In genomic region chr10:11298116-11298515, GRCh38 we compare ENCODE assay signal across 11 cellular contexts.
A peak's percentile ranks its signal among the peaks of the same experiment; 100 is the strongest.
DNase-seq lines count a peak whose midpoint lies in the region; ATAC-seq, FAIRE-seq and TF ChIP-seq lines count a peak whose summit lies in the region.
"Had no signal": no experiment of that assay in that cellular context is flagged by ENCODE, and none has a peak within 500 bp of the region (broad histone marks: within the 10 kb centered on the region; RNA-seq: fewer than 3 reads in every experiment).

No MANE protein-coding gene starts in this region.

- no peaks in the 10 kb centered on the region for H3K4me1 ChIP-seq in left ventricle myocardium inferior
- H3K4me1 ChIP-seq: BE2C had no signal

- peaks cover 5% of the 10 kb centered on the region for H3K4me1 Mint-ChIP-seq in activated CD8-positive, alpha-beta T cell treated with anti-CD3 and anti-CD28 coated beads, Interleukin-2, amount 10 ng/mL, durations not matched to agents 7 days and 5 days (ENCODE audit: low read depth)

- peak overlapping the region; percentile 28 for H3K27ac ChIP-seq in left ventricle myocardium inferior (replicated peaks)

- no peak overlapping the region for H3K4me3 Mint-ChIP-seq in activated CD8-positive, alpha-beta T cell treated with anti-CD3 and anti-CD28 coated beads, Interleukin-2, amount 10 ng/mL, durations not matched to agents 7 days and 5 days

- no peaks in the 10 kb centered on the region for H3K9me3 Mint-ChIP-seq in activated CD8-positive, alpha-beta T cell treated with anti-CD3 and anti-CD28 coated beads, Interleukin-2, amount 10 ng/mL, durations not matched to agents 7 days and 5 days (ENCODE audit: insufficient read depth)

- ATAC-seq in activated CD8-positive, alpha-beta T cell treated with anti-CD3 and anti-CD28 coated beads, Interleukin-2, amount 10 ng/mL, durations not matched to agents 7 days and 5 days: no peak
- peak; percentile 36 for ATAC-seq in left ventricle myocardium superior
- no peak for ATAC-seq in HG02973 (IDR thresholded peaks at IDR 0.05; ENCODE audit: unreplicated experiment)

- H3K9me3 ChIP-seq in left ventricle myocardium inferior (replicated peaks): no peaks in the 10 kb centered on the region
- H3K9me3 ChIP-seq: BE2C had no signal

- intact Hi-C loops in left ventricle myocardium inferior (cut with micrococcal nuclease): no loop called here
- intact Hi-C loops in cardiac septum (cut with DNase I): no loop called here
- intact Hi-C loops in left ventricle myocardium superior (cut with micrococcal nuclease): no loop called here

- no peak overlapping the region for H3K4me3 ChIP-seq in left ventricle myocardium inferior

- CTCF ChIA-PET in activated CD8-positive, alpha-beta T cell treated with anti-CD3 and anti-CD28 coated beads, Interleukin-2, amount 10 ng/mL, durations not matched to agents 7 days and 5 days (lab: Charles Lee): no interaction called here

- FAIRE-seq in urothelium cell line (lab: Jason Lieb, UNC): no peak

- H3K36me3 ChIP-seq in left ventricle myocardium inferior: peaks cover 58% of the 10 kb centered on the region
- H3K36me3 ChIP-seq: BE2C had no signal

- peaks cover 88% of the 10 kb centered on the region for H3K36me3 Mint-ChIP-seq in activated CD8-positive, alpha-beta T cell treated with anti-CD3 and anti-CD28 coated beads, Interleukin-2, amount 10 ng/mL, durations not matched to agents 7 days and 5 days (ENCODE audit: low read depth)

- H3K27me3 ChIP-seq in left ventricle myocardium inferior (ENCODE audit: low read depth): no peaks in the 10 kb centered on the region
- H3K27me3 ChIP-seq: BE2C had no signal

- no peak for DNase-seq in left ventricle myocardium inferior
- DNase-seq in cardiac septum (ENCODE audit: low spot score): no peak
- no peak for DNase-seq in activated CD8-positive, alpha-beta T cell treated with anti-CD3 and anti-CD28 coated beads, Interleukin-2, amount 10 ng/mL, durations not matched to agents 7 days and 5 days
- no peak for DNase-seq in left ventricle myocardium superior
- DNase-seq in urothelium cell line (ENCODE audit: low spot score): peak; percentile 27
- DNase-seq in activated effector memory CD4-positive, alpha-beta T cell treated with Interleukin-2 at 50 U/mL for 16 hours: no peak
- no peak for DNase-seq in putamen (ENCODE audit: low spot score)
- DNase-seq: aorta, BE2C, OCI-M1 had no signal

- H3K27ac Mint-ChIP-seq in activated CD8-positive, alpha-beta T cell treated with anti-CD3 and anti-CD28 coated beads, Interleukin-2, amount 10 ng/mL, durations not matched to agents 7 days and 5 days: peak overlapping the region; percentile 13

- no peak for TF ChIP-seq CTCF in left ventricle myocardium inferior (IDR thresholded peaks at IDR 0.05; ENCODE audit: borderline replicate concordance)

- POLR2A ChIA-PET in activated CD8-positive, alpha-beta T cell treated with anti-CD3 and anti-CD28 coated beads, Interleukin-2, amount 10 ng/mL, durations not matched to agents 7 days and 5 days (lab: Charles Lee): no interaction called here

- no peaks in the 10 kb centered on the region for H3K27me3 Mint-ChIP-seq in activated CD8-positive, alpha-beta T cell treated with anti-CD3 and anti-CD28 coated beads, Interleukin-2, amount 10 ng/mL, durations not matched to agents 7 days and 5 days (ENCODE audit: low read depth)
